21 cellular contexts compared by ENCODE assay signal in genomic region chr11:18490319-18490718, GRCh38. TPM values are rescaled to one million over a fixed set of nuclear protein-coding genes. Genes with fewer than 3 reads are reported as not detected.
DNase-seq lines count a peak whose midpoint lies in the region; ATAC-seq, FAIRE-seq and TF ChIP-seq lines count a peak whose summit lies in the region.
"Had no signal": no experiment of that assay in that cellular context is flagged by ENCODE, and none has a peak within 500 bp of the region (broad histone marks: within the 10 kb centered on the region; RNA-seq: fewer than 3 reads in every experiment).

No MANE protein-coding gene starts in this region.

- peaks cover 5% of the 10 kb centered on the region for H3K79me2 ChIP-seq in hepatocyte

- TF ChIP-seq POLR2A in GM12891 (IDR thresholded peaks at IDR 0.05; ENCODE audit: low read depth, low read length), result no peak

- H3K36me3 Mint-ChIP-seq in activated T-helper 17 cell treated with anti-CD3 and anti-CD28 coated beads, Interleukin-2, amount 50 U/mL, for 72 hours (ENCODE audit: low read depth), result peaks cover 82% of the 10 kb centered on the region
- H3K36me3 Mint-ChIP-seq in stimulated activated effector memory CD8-positive, alpha-beta T cell treated with anti-CD3 and anti-CD28 coated beads, Interleukin-12 subunit alpha, Interleukin-12 subunit beta, amount 100 ng/mL, for 72 hours, result peaks cover 73% of the 10 kb centered on the region

- no peaks in the 10 kb centered on the region for H3K9me2 ChIP-seq in hepatocyte (replicated peaks; ENCODE audit: insufficient read depth)

- peak overlapping the region; percentile 47 for H3K27ac ChIP-seq in hepatocyte
- H3K27ac ChIP-seq: C4-2B, thoracic aorta had no signal

- no peak overlapping the region for H2AFZ ChIP-seq in hepatocyte

- H3K4me3 Mint-ChIP-seq in activated T-helper 17 cell treated with anti-CD3 and anti-CD28 coated beads, Interleukin-2, amount 50 U/mL, for 72 hours, result no peak overlapping the region
- H3K4me3 Mint-ChIP-seq in stimulated activated effector memory CD8-positive, alpha-beta T cell treated with anti-CD3 and anti-CD28 coated beads, Interleukin-12 subunit alpha, Interleukin-12 subunit beta, amount 100 ng/mL, for 72 hours, result no peak overlapping the region
- H3K4me3 Mint-ChIP-seq: activated CD4-positive, alpha-beta T cell treated with anti-CD3 and anti-CD28 coated beads for 36 hours; effector memory CD8-positive, alpha-beta T cell; naive B cell had no signal

- H3K27me3 Mint-ChIP-seq in activated T-helper 17 cell treated with anti-CD3 and anti-CD28 coated beads, Interleukin-2, amount 50 U/mL, for 72 hours, result no peaks in the 10 kb centered on the region
- H3K27me3 Mint-ChIP-seq: activated CD4-positive, alpha-beta T cell treated with anti-CD3 and anti-CD28 coated beads for 36 hours; effector memory CD8-positive, alpha-beta T cell; naive B cell had no signal

- no peak overlapping the region for H3K4me3 ChIP-seq in hepatocyte
- H3K4me3 ChIP-seq: thoracic aorta had no signal

- no peaks in the 10 kb centered on the region for H4K20me1 ChIP-seq in hepatocyte (ENCODE audit: insufficient read depth, poor library complexity, severe bottlenecking)

- H3K4me2 ChIP-seq in hepatocyte, result peak overlapping the region; percentile 52

- TF ChIP-seq CTCF in hepatocyte (IDR thresholded peaks at IDR 0.05; ENCODE audit: poor library complexity), result no peak

- no peak for ATAC-seq in activated T-helper 17 cell treated with anti-CD3 and anti-CD28 coated beads, Interleukin-2, amount 50 U/mL, for 72 hours (replicated peaks)
- ATAC-seq in stimulated activated effector memory CD8-positive, alpha-beta T cell treated with anti-CD3 and anti-CD28 coated beads, Interleukin-12 subunit alpha, Interleukin-12 subunit beta, amount 100 ng/mL, for 72 hours, result no peak
- no peak for ATAC-seq in HG03139 (IDR thresholded peaks at IDR 0.05; ENCODE audit: unreplicated experiment)
- ATAC-seq: activated CD4-positive, alpha-beta T cell treated with anti-CD3 and anti-CD28 coated beads for 36 hours; effector memory CD8-positive, alpha-beta T cell; left ventricle myocardium superior had no signal

- H3K27me3 ChIP-seq in hepatocyte, result no peaks in the 10 kb centered on the region

- no peaks in the 10 kb centered on the region for H3K9me3 Mint-ChIP-seq in activated T-helper 17 cell treated with anti-CD3 and anti-CD28 coated beads, Interleukin-2, amount 50 U/mL, for 72 hours
- no peaks in the 10 kb centered on the region for H3K9me3 Mint-ChIP-seq in stimulated activated effector memory CD8-positive, alpha-beta T cell treated with anti-CD3 and anti-CD28 coated beads, Interleukin-12 subunit alpha, Interleukin-12 subunit beta, amount 100 ng/mL, for 72 hours
- H3K9me3 Mint-ChIP-seq: effector memory CD8-positive, alpha-beta T cell; naive B cell had no signal

- 72% methylated on average over 1 of the region's 1 CpG for WGBS in hepatocyte (ENCODE audit: low lambda C conversion rate, missing lambda C conversion rate)

- DNase-seq in GM04503 (ENCODE audit: low read depth) (peak; percentile 31), hepatocyte (ENCODE audit: low spot score) (no peak), GM19240 (ENCODE audit: insufficient read length, low spot score) (no peak), GM12891 (ENCODE audit: insufficient read length, low spot score) (no peak)
- DNase-seq in stimulated activated effector memory CD8-positive, alpha-beta T cell treated with anti-CD3 and anti-CD28 coated beads, Interleukin-12 subunit alpha, Interleukin-12 subunit beta, amount 100 ng/mL, for 72 hours (ENCODE audit: low spot score in 2 of 2), result no peak
- DNase-seq: activated CD4-positive, alpha-beta T cell treated with anti-CD3 and anti-CD28 coated beads for 36 hours; activated CD8-positive, alpha-beta memory T cell treated with anti-CD3 and anti-CD28 coated beads, Interleukin-2, amount 50 U/mL, for 48 hours; activated naive CD4-positive, alpha-beta T cell treated with anti-CD3 and anti-CD28 coated beads, Interleukin-2, amount 50 U/mL, for 16 hours; effector memory CD8-positive, alpha-beta T cell; foreskin fibroblast; left ventricle myocardium superior; MM.1S; naive B cell; NCI-H187; NCI-H510A treated with DMSO at 0.1 percent for 48 hours; SIG-M5 had no signal

- H3K4me1 Mint-ChIP-seq in activated T-helper 17 cell treated with anti-CD3 and anti-CD28 coated beads, Interleukin-2, amount 50 U/mL, for 72 hours, result no peaks in the 10 kb centered on the region
- peaks cover 17% of the 10 kb centered on the region for H3K4me1 Mint-ChIP-seq in stimulated activated effector memory CD8-positive, alpha-beta T cell treated with anti-CD3 and anti-CD28 coated beads, Interleukin-12 subunit alpha, Interleukin-12 subunit beta, amount 100 ng/mL, for 72 hours

- peaks cover 5% of the 10 kb centered on the region for H3K9me3 ChIP-seq in hepatocyte (ENCODE audit: low read depth)
- H3K9me3 ChIP-seq: thoracic aorta had no signal

- peaks cover 18% of the 10 kb centered on the region for H3K4me1 ChIP-seq in hepatocyte (ENCODE audit: insufficient read depth)

- no peaks in the 10 kb centered on the region for H3K36me3 ChIP-seq in hepatocyte (replicated peaks; ENCODE audit: insufficient read depth, low read depth)

- FAIRE-seq in GM12891 (lab: Jason Lieb, UNC), result no peak

- H3K27ac Mint-ChIP-seq in activated T-helper 17 cell treated with anti-CD3 and anti-CD28 coated beads, Interleukin-2, amount 50 U/mL, for 72 hours, result peak overlapping the region; percentile 30
- H3K27ac Mint-ChIP-seq in stimulated activated effector memory CD8-positive, alpha-beta T cell treated with anti-CD3 and anti-CD28 coated beads, Interleukin-12 subunit alpha, Interleukin-12 subunit beta, amount 100 ng/mL, for 72 hours, result peak overlapping the region; percentile 32
- H3K27ac Mint-ChIP-seq: activated CD4-positive, alpha-beta T cell treated with anti-CD3 and anti-CD28 coated beads for 36 hours had no signal

TF ChIP-seq in GM12891, 5 proteins besides CTCF, POLR2A, EP300 and RAD21:
- TF ChIP-seq TAF1 (IDR thresholded peaks at IDR 0.05; ENCODE audit: low read depth, low read length) (no peak), PAX5 (IDR thresholded peaks at IDR 0.05; ENCODE audit: insufficient read depth, low read length, severe bottlenecking) (no peak), POLR2AphosphoS5 (IDR thresholded peaks at IDR 0.05; ENCODE audit: low read depth, low read length) (no peak), POU2F2 (IDR thresholded peaks at IDR 0.05; ENCODE audit: low read depth, low read length) (no peak), SPI1 (IDR thresholded peaks at IDR 0.05; ENCODE audit: low read depth, low read length) (no peak)

RNA-seq across cellular contexts. Expression of gene LDHAL6A, which starts 34.7 kb away (rescaled TPM):
- total RNA-seq in activated T-helper 17 cell treated with anti-CD3 and anti-CD28 coated beads, Interleukin-2, amount 50 U/mL, for 72 hours, result not detected
- not detected in 2 replicates for total RNA-seq in hepatocyte
- 0.06 TPM in 1 of 2 replicates, not detected in the other for polyA plus RNA-seq in hepatocyte
- polyA plus RNA-seq in GM12891 (2012; ENCODE audit: low read depth, missing spikeins), result not detected
- total RNA-seq: activated CD4-positive, alpha-beta T cell treated with anti-CD3 and anti-CD28 coated beads for 36 hours; cardiac septum; left ventricle myocardium superior; thoracic aorta had no signal

RNA-seq across cellular contexts. Expression of gene TSG101, which starts 36.4 kb away (rescaled TPM):
- total RNA-seq in activated T-helper 17 cell treated with anti-CD3 and anti-CD28 coated beads, Interleukin-2, amount 50 U/mL, for 72 hours, result 10 to 100 TPM; 24.8 to 36.5 TPM
- total RNA-seq in hepatocyte, result 78.6 and 136 TPM in 2 replicates
- 105 and 113 TPM in 2 replicates for polyA plus RNA-seq in hepatocyte
- polyA plus RNA-seq in GM12891 (2012; ENCODE audit: low read depth, missing spikeins), result 35.6 TPM
